Comparison of ENCODE assay signal across 17 cellular contexts in the genomic region with DNA sequence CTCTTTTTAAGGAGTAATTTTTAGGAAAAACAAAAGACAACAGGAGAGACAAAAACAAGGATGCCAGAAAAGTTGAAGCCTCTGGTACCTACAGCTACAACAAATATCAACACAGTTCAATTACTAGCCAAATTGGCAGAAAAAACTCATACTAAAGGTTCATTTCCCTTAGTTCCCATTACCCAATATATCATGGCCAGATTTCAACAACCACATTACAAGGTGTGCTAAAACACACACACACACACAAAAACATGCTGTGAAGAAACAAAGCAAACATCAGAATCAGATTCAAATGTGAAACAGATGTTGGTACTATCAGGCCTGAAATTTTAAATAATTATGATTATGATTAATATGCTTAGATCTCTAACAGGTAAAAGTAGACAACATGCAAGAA.
A peak's percentile ranks its signal among the peaks of the same experiment; 100 is the strongest.
DNase-seq lines count a peak whose midpoint lies in the region; ATAC-seq and TF ChIP-seq lines count a peak whose summit lies in the region.
"Had no signal": no experiment of that assay in that cellular context is flagged by ENCODE, and none has a peak within 500 bp of the region (broad histone marks: within the 10 kb centered on the region; RNA-seq: fewer than 3 reads in every experiment).

No MANE protein-coding gene starts in this region.

- H3K36me3 ChIP-seq in A673 (ENCODE audit: insufficient read depth, low read length, poor library complexity, severe bottlenecking) = no peaks in the 10 kb centered on the region
- H3K36me3 ChIP-seq in right lobe of liver = no peaks in the 10 kb centered on the region
- H3K36me3 ChIP-seq: BLaER1 had no signal

- H3K4me1 ChIP-seq in A673 (ENCODE audit: insufficient read depth, low read length, poor library complexity, severe bottlenecking) (peaks cover 47% of the 10 kb centered on the region), right lobe of liver (peaks cover 0 to 13% (median 5%) of the 10 kb centered on the region in 4 donors)
- H3K4me1 ChIP-seq: BLaER1, Caco-2 had no signal

- H3K27ac ChIP-seq in A673 (ENCODE audit: low read depth, low read length, poor library complexity, severe bottlenecking) (peak overlapping the region; percentile 95), right lobe of liver (no peak overlapping the region)
- H3K27ac ChIP-seq: BLaER1, C4-2B had no signal

- no peak overlapping the region for H3K4me3 ChIP-seq in A673 (ENCODE audit: low read depth, low read length, poor library complexity, severe bottlenecking)
- no peak overlapping the region for H3K4me3 ChIP-seq in right lobe of liver
- H3K4me3 ChIP-seq: BLaER1, GM12878, GM23338 had no signal

- TF ChIP-seq CTCF in A673 (conservative IDR thresholded peaks at IDR 0.05; ENCODE audit: low read depth, low read length) = no peak
- no peak for TF ChIP-seq CTCF in right lobe of liver (IDR thresholded peaks at IDR 0.05)
- no peak for TF ChIP-seq CTCF in GM13976 (IDR thresholded peaks at IDR 0.05; ENCODE audit: borderline replicate concordance, control extremely low read depth, extremely low read depth, insufficient read depth, missing control alignments)
- no peak for TF ChIP-seq CTCF in GM10266 (IDR thresholded peaks at IDR 0.05; ENCODE audit: control insufficient read depth, insufficient read depth, low read depth, missing control alignments)

- H3K9me3 ChIP-seq in A673 (ENCODE audit: low read depth, low read length, poor library complexity, severe bottlenecking) (peaks cover 13% of the 10 kb centered on the region), right lobe of liver (no peaks in the 10 kb centered on the region)
- H3K9me3 ChIP-seq: BLaER1, Caco-2 had no signal

- intact Hi-C loops in A673 (cut with micrococcal nuclease; ENCODE audit: unreplicated experiment) (loop anchor here (5.0 to 10.0 kb wide), 5 partner anchors 194 to 624 kb away; no protein-coding TSS in a partner anchor), right lobe of liver (cut with DNase I) (no loop called here)

- ATAC-seq in right lobe of liver = peak; percentile 84 to 96 (median 92)
- ATAC-seq: CD8-positive, alpha-beta T cell; GM12878; GM23338; HCT116 had no signal

- CTCF ChIA-PET in A673 (lab: Charles Lee) = no interaction called here

- in situ Hi-C loops in GM13976 (cut with MboI; ENCODE audit: low sequenced_read_pairs, unreplicated experiment) = no loop called here

- H3K27me3 ChIP-seq in A673 (replicated peaks; ENCODE audit: insufficient read depth, low read depth, low read length, poor library complexity) (no peaks in the 10 kb centered on the region), right lobe of liver (no peaks in the 10 kb centered on the region)
- H3K27me3 ChIP-seq: BLaER1 had no signal

- no TSS peak for BruUV-seq in A673 (replicated peaks; lab: Mats Ljungman, UMichigan)

- no peak for TF ChIP-seq POLR2A in right lobe of liver (IDR thresholded peaks at IDR 0.05)

- no peak for DNase-seq in A673 (ENCODE audit: low spot score)
- peak; percentile 52 for DNase-seq in NCI-H69 (lab: John Stamatoyannopoulos, UW)
- DNase-seq in right lobe of liver = no peak
- DNase-seq in GM13976 (ENCODE audit: low spot score) = no peak
- no peak for DNase-seq in GM10266 (ENCODE audit: extremely low spot score)
- DNase-seq in medulla oblongata (ENCODE audit: extremely low spot score) = no peak
- DNase-seq: Caco-2; CD4-positive, CD25-positive, alpha-beta regulatory T cell; CD8-positive, alpha-beta T cell; DMS153; DND-41; H9 had no signal

- POLR2A ChIA-PET in A673 (lab: Charles Lee; ENCODE audit: low non-redundant PET) = no interaction called here
